In genomic region chr17:17182601-17183136, GRCh38 we compare ENCODE assay signal across 17 cellular contexts. TPM values are rescaled to one million over a fixed set of nuclear protein-coding genes. Genes with fewer than 3 reads are reported as not detected.
DNase-seq lines count a peak whose midpoint lies in the region; ATAC-seq and TF ChIP-seq lines count a peak whose summit lies in the region.
"Had no signal": no experiment of that assay in that cellular context is flagged by ENCODE, and none has a peak within 500 bp of the region (broad histone marks: within the 10 kb centered on the region; RNA-seq: fewer than 3 reads in every experiment).

No MANE protein-coding gene starts in this region.

- ATAC-seq in GM19467 (IDR thresholded peaks at IDR 0.05; ENCODE audit: unreplicated experiment) (no peak), HG02763 (IDR thresholded peaks at IDR 0.05; ENCODE audit: unreplicated experiment) (no peak)

- WGBS in tibial nerve, 2 donors: 91 to 93% methylated on average over 4 to 5 of the region's 5 CpGs

- no peaks in the 10 kb centered on the region for H3K27me3 Mint-ChIP-seq in activated naive CD4-positive, alpha-beta T cell treated with anti-CD3 and anti-CD28 coated beads for 36 hours (ENCODE audit: low read depth)
- no peaks in the 10 kb centered on the region for H3K27me3 Mint-ChIP-seq in activated T-helper 1 cell treated with anti-CD3 and anti-CD28 coated beads, Interleukin-12 subunit alpha, Interleukin-12 subunit beta, Interleukin-2, Interleukin-4 antibody, amounts not matched to agents 30 ng/mL and 10 ng/mL and 1 ng/mL, durations not matched to agents 14 hours and 24 hours and 36 hours (ENCODE audit: insufficient read depth)

- no peaks in the 10 kb centered on the region for H3K27me3 ChIP-seq in tibial nerve
- H3K27me3 ChIP-seq: neutrophil, sigmoid colon, SJSA1, testis had no signal

- no peak for TF ChIP-seq EP300 in tibial nerve (IDR thresholded peaks at IDR 0.05)

- intact Hi-C loops in activated naive CD4-positive, alpha-beta T cell treated with anti-CD3 and anti-CD28 coated beads for 36 hours (cut with micrococcal nuclease): no loop called here
- intact Hi-C loops in activated T-helper 1 cell treated with anti-CD3 and anti-CD28 coated beads, Interleukin-12 subunit alpha, Interleukin-12 subunit beta, Interleukin-2, Interleukin-4 antibody, amounts not matched to agents 30 ng/mL and 10 ng/mL and 1 ng/mL, durations not matched to agents 14 hours and 24 hours and 36 hours (cut with micrococcal nuclease): loop anchor here (1.0 to 5.0 kb wide), 3 partner anchors 54 to 410 kb away; partner anchors contain the start of gene PEMT

- CTCF ChIA-PET in activated naive CD4-positive, alpha-beta T cell treated with anti-CD3 and anti-CD28 coated beads for 36 hours (lab: Charles Lee): interaction anchor here (0.5 to 1.0 kb wide), 3 partner anchors 9 to 88 kb away, joined by 3 to 4 read pairs (median 3); no protein-coding TSS in a partner anchor

- no peak for TF ChIP-seq POLR2A in tibial nerve (IDR thresholded peaks at IDR 0.05)

- peak; percentile 30 for DNase-seq in activated naive CD4-positive, alpha-beta T cell treated with anti-CD3 and anti-CD28 coated beads for 36 hours
- no peak for DNase-seq in activated naive CD4-positive, alpha-beta T cell treated with Interleukin-2 at 50 U/mL for 16 hours
- DNase-seq in DMS79 treated with DMSO at 0.1 percent for 48 hours (lab: John Stamatoyannopoulos, UW): peak; percentile 25
- DNase-seq in activated T-helper 1 cell treated with anti-CD3 and anti-CD28 coated beads, Interleukin-12 subunit alpha, Interleukin-12 subunit beta, Interleukin-2, Interleukin-4 antibody, amounts not matched to agents 30 ng/mL and 10 ng/mL and 1 ng/mL, durations not matched to agents 14 hours and 24 hours and 36 hours (ENCODE audit: low spot score): no peak
- DNase-seq in tibial nerve (ENCODE audit: low spot score in 2 of 2): no peak
- DNase-seq: amygdala, HFFc6, islet precursor cell, NCI-H1694 treated with DMSO at 0.1 percent for 48 hours, NCI-H446, sigmoid colon, testis had no signal

- TF ChIP-seq CTCF in tibial nerve (IDR thresholded peaks at IDR 0.05): no peak

- H3K27ac ChIP-seq in skin epidermis (peak overlapping the region in 11 of 21 experiments; percentile 12 to 94 (median 57)), tibial nerve (peak overlapping the region in 1 of 4 donors; percentile 34)
- H3K27ac ChIP-seq: sigmoid colon, SJSA1, testis had no signal

- peaks cover 83% of the 10 kb centered on the region for H3K4me1 Mint-ChIP-seq in activated naive CD4-positive, alpha-beta T cell treated with anti-CD3 and anti-CD28 coated beads for 36 hours (ENCODE audit: low read depth)
- H3K4me1 Mint-ChIP-seq in activated T-helper 1 cell treated with anti-CD3 and anti-CD28 coated beads, Interleukin-12 subunit alpha, Interleukin-12 subunit beta, Interleukin-2, Interleukin-4 antibody, amounts not matched to agents 30 ng/mL and 10 ng/mL and 1 ng/mL, durations not matched to agents 14 hours and 24 hours and 36 hours (ENCODE audit: low read depth): peaks cover 84% of the 10 kb centered on the region

- H3K9me3 Mint-ChIP-seq in activated naive CD4-positive, alpha-beta T cell treated with anti-CD3 and anti-CD28 coated beads for 36 hours: no peaks in the 10 kb centered on the region
- no peaks in the 10 kb centered on the region for H3K9me3 Mint-ChIP-seq in activated T-helper 1 cell treated with anti-CD3 and anti-CD28 coated beads, Interleukin-12 subunit alpha, Interleukin-12 subunit beta, Interleukin-2, Interleukin-4 antibody, amounts not matched to agents 30 ng/mL and 10 ng/mL and 1 ng/mL, durations not matched to agents 14 hours and 24 hours and 36 hours
- H3K9me3 Mint-ChIP-seq: HFFc6 had no signal

- H3K4me1 ChIP-seq in tibial nerve: peaks cover 0 to 19% (median 0%) of the 10 kb centered on the region in 4 donors

- H3K36me3 ChIP-seq in tibial nerve: peaks cover 3 to 91% (median 20%) of the 10 kb centered on the region in 3 donors

- peaks cover 39% of the 10 kb centered on the region for H3K36me3 Mint-ChIP-seq in activated naive CD4-positive, alpha-beta T cell treated with anti-CD3 and anti-CD28 coated beads for 36 hours (ENCODE audit: low read depth)
- H3K36me3 Mint-ChIP-seq in activated T-helper 1 cell treated with anti-CD3 and anti-CD28 coated beads, Interleukin-12 subunit alpha, Interleukin-12 subunit beta, Interleukin-2, Interleukin-4 antibody, amounts not matched to agents 30 ng/mL and 10 ng/mL and 1 ng/mL, durations not matched to agents 14 hours and 24 hours and 36 hours (ENCODE audit: low read depth): peaks cover 52% of the 10 kb centered on the region

- H3K4me3 Mint-ChIP-seq in activated naive CD4-positive, alpha-beta T cell treated with anti-CD3 and anti-CD28 coated beads for 36 hours: no peak overlapping the region
- peak overlapping the region; percentile 86 for H3K4me3 Mint-ChIP-seq in activated T-helper 1 cell treated with anti-CD3 and anti-CD28 coated beads, Interleukin-12 subunit alpha, Interleukin-12 subunit beta, Interleukin-2, Interleukin-4 antibody, amounts not matched to agents 30 ng/mL and 10 ng/mL and 1 ng/mL, durations not matched to agents 14 hours and 24 hours and 36 hours
- H3K4me3 Mint-ChIP-seq: HFFc6 had no signal

- no peak overlapping the region for H3K27ac Mint-ChIP-seq in activated naive CD4-positive, alpha-beta T cell treated with anti-CD3 and anti-CD28 coated beads for 36 hours
- peak overlapping the region; percentile 97 for H3K27ac Mint-ChIP-seq in activated T-helper 1 cell treated with anti-CD3 and anti-CD28 coated beads, Interleukin-12 subunit alpha, Interleukin-12 subunit beta, Interleukin-2, Interleukin-4 antibody, amounts not matched to agents 30 ng/mL and 10 ng/mL and 1 ng/mL, durations not matched to agents 14 hours and 24 hours and 36 hours
- H3K27ac Mint-ChIP-seq: HFFc6 had no signal

- H3K9me3 ChIP-seq in tibial nerve: no peaks in the 10 kb centered on the region
- H3K9me3 ChIP-seq: neutrophil, sigmoid colon, SJSA1, testis had no signal

- H3K4me3 ChIP-seq in skin epidermis (no peak overlapping the region), tibial nerve (no peak overlapping the region)
- H3K4me3 ChIP-seq: sigmoid colon, SJSA1, testis had no signal

RNA-seq across cellular contexts. Expression of gene PLD6, which starts 23.5 kb away (rescaled TPM):
- total RNA-seq in activated naive CD4-positive, alpha-beta T cell treated with anti-CD3 and anti-CD28 coated beads for 36 hours: 1 to 10 TPM; 5.3 to 5.4 TPM
- total RNA-seq in activated T-helper 1 cell treated with anti-CD3 and anti-CD28 coated beads, Interleukin-12 subunit alpha, Interleukin-12 subunit beta, Interleukin-2, Interleukin-4 antibody, amounts not matched to agents 30 ng/mL and 10 ng/mL and 1 ng/mL, durations not matched to agents 14 hours and 24 hours and 36 hours: 18.5 and 20.5 TPM in 2 replicates
- total RNA-seq in tibial nerve: 10 to 100 TPM in 1 of 4 donors, 1 to 10 TPM in 3; 6.0 to 11.1 (median 8.2) TPM

RNA-seq across cellular contexts. Expression of gene FLCN, which starts 54.3 kb away (rescaled TPM):
- 10 to 100 TPM; 17.5 to 18.4 TPM for total RNA-seq in activated naive CD4-positive, alpha-beta T cell treated with anti-CD3 and anti-CD28 coated beads for 36 hours
- total RNA-seq in activated T-helper 1 cell treated with anti-CD3 and anti-CD28 coated beads, Interleukin-12 subunit alpha, Interleukin-12 subunit beta, Interleukin-2, Interleukin-4 antibody, amounts not matched to agents 30 ng/mL and 10 ng/mL and 1 ng/mL, durations not matched to agents 14 hours and 24 hours and 36 hours: 35.5 and 36.4 TPM in 2 replicates
- total RNA-seq in tibial nerve: 10 to 100 TPM; 71.5 to 85.9 (median 76.6) TPM

Comparison
In these comparisons a context has a peak if more than half of its experiments do, and no peak if none do; other contexts are left out.
1. DNase-seq: peak in activated naive CD4-positive, alpha-beta T cell treated with anti-CD3 and anti-CD28 coated beads for 36 hours (single experiment) and DMS79 treated with DMSO at 0.1 percent for 48 hours (single experiment); none in activated naive CD4-positive, alpha-beta T cell treated with Interleukin-2 at 50 U/mL for 16 hours (single experiment), activated T-helper 1 cell treated with anti-CD3 and anti-CD28 coated beads, Interleukin-12 subunit alpha, Interleukin-12 subunit beta, Interleukin-2, Interleukin-4 antibody, amounts not matched to agents 30 ng/mL and 10 ng/mL and 1 ng/mL, durations not matched to agents 14 hours and 24 hours and 36 hours (single experiment) and tibial nerve (0 of 2).